22 cellular contexts compared by ENCODE assay signal in genomic region chr14:98022541-98023520, GRCh38.
"Had no signal": no experiment of that assay in that cellular context is flagged by ENCODE, and none has a peak within 500 bp of the region (broad histone marks: within the 10 kb centered on the region; RNA-seq: fewer than 3 reads in every experiment).

No MANE protein-coding gene starts in this region.

- H3K36me3 ChIP-seq: breast epithelium, right atrium auricular region, spleen, thyroid gland, upper lobe of right lung had no signal

- H3K4me1 Mint-ChIP-seq: memory B cell, nephron progenitor cell had no signal

- H3K4me3 Mint-ChIP-seq: activated naive CD8-positive, alpha-beta T cell treated with anti-CD3 and anti-CD28 coated beads for 36 hours; memory B cell; nephron progenitor cell; T-helper 2 cell treated with Interferon-gamma antibody and Interleukin-4, amounts not matched to agents 5 μg/mL and 100 μg/mL, for 36 hours had no signal

- H3K27ac Mint-ChIP-seq: activated naive CD8-positive, alpha-beta T cell treated with anti-CD3 and anti-CD28 coated beads for 36 hours; memory B cell; nephron progenitor cell; T-helper 2 cell treated with Interferon-gamma antibody and Interleukin-4, amounts not matched to agents 5 μg/mL and 100 μg/mL, for 36 hours had no signal

- H3K36me3 Mint-ChIP-seq: memory B cell had no signal

- H3K27ac ChIP-seq: breast epithelium, foreskin keratinocyte, right atrium auricular region, spleen, thyroid gland, upper lobe of right lung, VCaP had no signal

- H3K4me1 ChIP-seq: breast epithelium, foreskin keratinocyte, right atrium auricular region, thyroid gland, upper lobe of right lung had no signal

- H3K9me3 Mint-ChIP-seq: activated naive CD8-positive, alpha-beta T cell treated with anti-CD3 and anti-CD28 coated beads for 36 hours; nephron progenitor cell; T-helper 2 cell treated with Interferon-gamma antibody and Interleukin-4, amounts not matched to agents 5 μg/mL and 100 μg/mL, for 36 hours had no signal

- H3K27me3 Mint-ChIP-seq: activated naive CD8-positive, alpha-beta T cell treated with anti-CD3 and anti-CD28 coated beads for 36 hours; memory B cell had no signal

- DNase-seq: activated CD4-positive, alpha-beta T cell treated with anti-CD3 and anti-CD28 coated beads for 1 hour; activated naive CD8-positive, alpha-beta T cell treated with anti-CD3 and anti-CD28 coated beads for 36 hours; activated T-cell treated with anti-CD3 and anti-CD28 coated beads, Interleukin-2, amount 50 U/mL, for 1 hour; cortex of kidney; erythroblast; foreskin keratinocyte; glutamatergic neuron; hippocampal formation; left colon; mucosa of descending colon; nephron progenitor cell; spleen; stimulated activated CD4-positive, alpha-beta T cell treated with anti-CD3 and anti-CD28 coated beads, Interleukin-4, amount 100 ng/mL, for 1 hour; stimulated activated naive CD8-positive, alpha-beta T cell treated with anti-CD3 and anti-CD28 coated beads, Interleukin-15, Interleukin-2, amounts not matched to agents 100 U/mL and 50 U/mL, for 24 hours; thyroid gland; upper lobe of right lung had no signal

- H3K4me3 ChIP-seq: breast epithelium, mucosa of descending colon, right atrium auricular region, spleen, thyroid gland, upper lobe of right lung had no signal

- H3K27me3 ChIP-seq: breast epithelium, foreskin keratinocyte, right atrium auricular region, spleen, thyroid gland, upper lobe of right lung had no signal

- H3K9me3 ChIP-seq: breast epithelium, mucosa of descending colon, right atrium auricular region, thyroid gland, upper lobe of right lung had no signal

- ATAC-seq: foreskin keratinocyte; left colon; mucosa of descending colon; SK-N-SH treated with all-trans-retinoic acid at 6 μM for 48 hours; stimulated activated naive CD8-positive, alpha-beta T cell treated with anti-CD3 and anti-CD28 coated beads, Interleukin-15, Interleukin-2, amounts not matched to agents 100 U/mL and 50 U/mL, for 24 hours; upper lobe of right lung had no signal
